Comparison of ENCODE assay signal across 1 cellular context in genomic region chr12:57428965-57429364, GRCh38.
TF ChIP-seq lines count a peak whose summit lies in the region.

No MANE protein-coding gene starts in this region.

TF ChIP-seq in HCT116, 20 proteins besides CTCF, POLR2A, EP300 and RAD21 (continued from another document):
- TF ChIP-seq, protein P1, sequence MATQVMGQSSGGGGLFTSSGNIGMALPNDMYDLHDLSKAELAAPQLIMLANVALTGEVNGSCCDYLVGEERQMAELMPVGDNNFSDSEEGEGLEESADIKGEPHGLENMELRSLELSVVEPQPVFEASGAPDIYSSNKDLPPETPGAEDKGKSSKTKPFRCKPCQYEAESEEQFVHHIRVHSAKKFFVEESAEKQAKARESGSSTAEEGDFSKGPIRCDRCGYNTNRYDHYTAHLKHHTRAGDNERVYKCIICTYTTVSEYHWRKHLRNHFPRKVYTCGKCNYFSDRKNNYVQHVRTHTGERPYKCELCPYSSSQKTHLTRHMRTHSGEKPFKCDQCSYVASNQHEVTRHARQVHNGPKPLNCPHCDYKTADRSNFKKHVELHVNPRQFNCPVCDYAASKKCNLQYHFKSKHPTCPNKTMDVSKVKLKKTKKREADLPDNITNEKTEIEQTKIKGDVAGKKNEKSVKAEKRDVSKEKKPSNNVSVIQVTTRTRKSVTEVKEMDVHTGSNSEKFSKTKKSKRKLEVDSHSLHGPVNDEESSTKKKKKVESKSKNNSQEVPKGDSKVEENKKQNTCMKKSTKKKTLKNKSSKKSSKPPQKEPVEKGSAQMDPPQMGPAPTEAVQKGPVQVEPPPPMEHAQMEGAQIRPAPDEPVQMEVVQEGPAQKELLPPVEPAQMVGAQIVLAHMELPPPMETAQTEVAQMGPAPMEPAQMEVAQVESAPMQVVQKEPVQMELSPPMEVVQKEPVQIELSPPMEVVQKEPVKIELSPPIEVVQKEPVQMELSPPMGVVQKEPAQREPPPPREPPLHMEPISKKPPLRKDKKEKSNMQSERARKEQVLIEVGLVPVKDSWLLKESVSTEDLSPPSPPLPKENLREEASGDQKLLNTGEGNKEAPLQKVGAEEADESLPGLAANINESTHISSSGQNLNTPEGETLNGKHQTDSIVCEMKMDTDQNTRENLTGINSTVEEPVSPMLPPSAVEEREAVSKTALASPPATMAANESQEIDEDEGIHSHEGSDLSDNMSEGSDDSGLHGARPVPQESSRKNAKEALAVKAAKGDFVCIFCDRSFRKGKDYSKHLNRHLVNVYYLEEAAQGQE (IDR thresholded peaks at IDR 0.05; ENCODE audit: low read depth), result no peak
- TF ChIP-seq EZH2 (IDR thresholded peaks at IDR 0.05) (no peak), CBX3 (IDR thresholded peaks at IDR 0.05; ENCODE audit: low read depth) (no peak), CEBPB (IDR thresholded peaks at IDR 0.05; ENCODE audit: low read depth) (no peak), ZNF274 (IDR thresholded peaks at IDR 0.05; ENCODE audit: low read depth, low read length) (no peak), SP1 (IDR thresholded peaks at IDR 0.05; ENCODE audit: low read depth) (no peak)
- TF ChIP-seq, protein P2, sequence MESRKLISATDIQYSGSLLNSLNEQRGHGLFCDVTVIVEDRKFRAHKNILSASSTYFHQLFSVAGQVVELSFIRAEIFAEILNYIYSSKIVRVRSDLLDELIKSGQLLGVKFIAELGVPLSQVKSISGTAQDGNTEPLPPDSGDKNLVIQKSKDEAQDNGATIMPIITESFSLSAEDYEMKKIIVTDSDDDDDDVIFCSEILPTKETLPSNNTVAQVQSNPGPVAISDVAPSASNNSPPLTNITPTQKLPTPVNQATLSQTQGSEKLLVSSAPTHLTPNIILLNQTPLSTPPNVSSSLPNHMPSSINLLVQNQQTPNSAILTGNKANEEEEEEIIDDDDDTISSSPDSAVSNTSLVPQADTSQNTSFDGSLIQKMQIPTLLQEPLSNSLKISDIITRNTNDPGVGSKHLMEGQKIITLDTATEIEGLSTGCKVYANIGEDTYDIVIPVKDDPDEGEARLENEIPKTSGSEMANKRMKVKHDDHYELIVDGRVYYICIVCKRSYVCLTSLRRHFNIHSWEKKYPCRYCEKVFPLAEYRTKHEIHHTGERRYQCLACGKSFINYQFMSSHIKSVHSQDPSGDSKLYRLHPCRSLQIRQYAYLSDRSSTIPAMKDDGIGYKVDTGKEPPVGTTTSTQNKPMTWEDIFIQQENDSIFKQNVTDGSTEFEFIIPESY (IDR thresholded peaks at IDR 0.05; ENCODE audit: extremely low read depth, insufficient replicate concordance, low read length), result no peak
